33 cellular contexts compared by ENCODE assay signal in the genomic region with DNA sequence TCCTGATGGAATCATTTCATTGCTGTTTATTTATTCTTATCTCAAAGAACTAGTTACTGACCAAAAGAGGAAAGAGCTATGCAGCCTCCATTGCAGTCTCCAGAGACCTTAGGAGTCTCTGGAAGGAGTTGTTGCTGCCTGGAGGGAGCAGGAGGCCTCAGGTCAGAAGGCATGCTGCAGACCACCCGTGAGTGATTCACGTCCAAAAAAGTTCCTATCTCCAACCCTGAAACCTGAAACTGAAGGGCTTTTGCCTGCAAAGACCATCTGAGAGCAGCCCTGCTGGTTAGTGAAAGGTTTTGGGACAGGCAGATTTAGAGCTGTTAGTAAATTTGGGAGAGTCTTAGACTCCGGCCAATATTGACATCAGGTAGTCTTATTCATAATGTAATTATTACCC. TPM values are rescaled to one million over a fixed set of nuclear protein-coding genes. Genes with fewer than 3 reads are reported as not detected.
"Had no signal": no experiment of that assay in that cellular context is flagged by ENCODE, and none has a peak within 500 bp of the region (broad histone marks: within the 10 kb centered on the region; RNA-seq: fewer than 3 reads in every experiment).

No MANE protein-coding gene starts in this region.

- H3K4me3 Mint-ChIP-seq: activated CD4-positive, alpha-beta T cell treated with anti-CD3 and anti-CD28 coated beads for 36 hours; activated CD4-positive, alpha-beta T cell treated with anti-CD3 and anti-CD28 coated beads, Interleukin-2, amount 10 ng/mL, durations not matched to agents 7 days and 5 days; activated CD8-positive, alpha-beta T cell treated with anti-CD3 and anti-CD28 coated beads, Interleukin-2, amount 10 ng/mL, durations not matched to agents 7 days and 5 days; activated naive CD4-positive, alpha-beta T cell treated with anti-CD3 and anti-CD28 coated beads, Interleukin-2, amount 50 U/mL, for 24 hours; activated naive CD8-positive, alpha-beta T cell treated with anti-CD3 and anti-CD28 coated beads, Interleukin-2, amount 10 ng/mL, durations not matched to agents 7 days and 5 days; activated T-cell treated with anti-CD3 and anti-CD28 coated beads, Interleukin-2, amount 50 U/mL, for 24 hours; T-helper 1 cell treated with Interleukin-12 subunit alpha and Interleukin-12 subunit beta and Interleukin-4 antibody, amounts not matched to agents 30 μg/mL and 1 μg/mL, for 36 hours; T-helper 2 cell treated with Interferon-gamma antibody and Interleukin-4, amounts not matched to agents 5 μg/mL and 100 μg/mL, for 36 hours had no signal

- H3K27me3 ChIP-seq: body of pancreas, breast epithelium, MG63, SJSA1 had no signal

- H3K4me2 ChIP-seq: SK-N-SH had no signal

- H3K4me3 ChIP-seq: body of pancreas, breast epithelium, MG63, SJSA1 had no signal

- H3K4me1 ChIP-seq: body of pancreas, breast epithelium, SJSA1 had no signal

- H3K27ac ChIP-seq: body of pancreas, breast epithelium, SJSA1 had no signal

- H3K36me3 Mint-ChIP-seq: activated naive CD4-positive, alpha-beta T cell treated with anti-CD3 and anti-CD28 coated beads, Interleukin-2, amount 50 U/mL, for 24 hours; activated naive CD8-positive, alpha-beta T cell treated with anti-CD3 and anti-CD28 coated beads, Interleukin-2, amount 10 ng/mL, durations not matched to agents 7 days and 5 days had no signal

- H3K9me3 Mint-ChIP-seq: activated CD4-positive, alpha-beta T cell treated with anti-CD3 and anti-CD28 coated beads, Interleukin-2, amount 10 ng/mL, durations not matched to agents 7 days and 5 days; activated naive CD4-positive, alpha-beta T cell treated with anti-CD3 and anti-CD28 coated beads, Interleukin-2, amount 50 U/mL, for 24 hours; activated naive CD8-positive, alpha-beta T cell treated with anti-CD3 and anti-CD28 coated beads, Interleukin-2, amount 10 ng/mL, durations not matched to agents 7 days and 5 days; activated T-cell treated with anti-CD3 and anti-CD28 coated beads, Interleukin-2, amount 50 U/mL, for 24 hours; activated T-helper 2 cell treated with anti-CD3 and anti-CD28 coated beads, Interferon-gamma antibody, Interleukin-2, Interleukin-4, amounts not matched to agents 10 μg/mL and 5 μg/mL and 100 μg/mL, durations not matched to agents 14 hours and 24 hours and 36 hours; T-helper 1 cell treated with Interleukin-12 subunit alpha and Interleukin-12 subunit beta and Interleukin-4 antibody, amounts not matched to agents 30 μg/mL and 1 μg/mL, for 36 hours; T-helper 2 cell treated with Interferon-gamma antibody and Interleukin-4, amounts not matched to agents 5 μg/mL and 100 μg/mL, for 36 hours had no signal

- H3K36me3 ChIP-seq: breast epithelium, MG63, SJSA1 had no signal

- ATAC-seq: activated CD4-positive, alpha-beta T cell treated with anti-CD3 and anti-CD28 coated beads for 36 hours; activated CD4-positive, CD25-positive, alpha-beta regulatory T cell treated with anti-CD3 and anti-CD28 coated beads, Interleukin-2, amount 50 U/mL, for 24 hours; activated CD8-positive, alpha-beta T cell treated with anti-CD3 and anti-CD28 coated beads, Interleukin-2, amount 10 ng/mL, durations not matched to agents 7 days and 5 days; body of pancreas; Panc1 had no signal

- H3K9ac ChIP-seq: SK-N-SH had no signal

- H3K9me3 ChIP-seq: body of pancreas, breast epithelium, MG63, SJSA1, SK-N-SH had no signal

- H3K4me1 Mint-ChIP-seq: activated CD4-positive, alpha-beta T cell treated with anti-CD3 and anti-CD28 coated beads for 36 hours; activated CD4-positive, alpha-beta T cell treated with anti-CD3 and anti-CD28 coated beads, Interleukin-2, amount 10 ng/mL, durations not matched to agents 7 days and 5 days; activated naive CD4-positive, alpha-beta T cell treated with anti-CD3 and anti-CD28 coated beads, Interleukin-2, amount 50 U/mL, for 24 hours; activated naive CD8-positive, alpha-beta T cell treated with anti-CD3 and anti-CD28 coated beads, Interleukin-2, amount 10 ng/mL, durations not matched to agents 7 days and 5 days had no signal

- DNase-seq: activated CD4-positive, alpha-beta T cell treated with anti-CD3 and anti-CD28 coated beads for 36 hours; activated CD4-positive, alpha-beta T cell treated with anti-CD3 and anti-CD28 coated beads, Interleukin-2, amount 10 ng/mL, durations not matched to agents 7 days and 5 days; activated CD4-positive, alpha-beta T cell treated with anti-CD3 and anti-CD28 coated beads, Interleukin-2, amount 50 U/mL, for 48 hours; activated CD8-positive, alpha-beta T cell treated with anti-CD3 and anti-CD28 coated beads, Interleukin-2, amount 10 ng/mL, durations not matched to agents 7 days and 5 days; activated gamma-delta T cell; activated naive CD4-positive, alpha-beta T cell treated with Interleukin-2 at 50 U/mL for 16 hours; activated naive CD8-positive, alpha-beta T cell treated with anti-CD3 and anti-CD28 coated beads, Interleukin-2, amount 10 ng/mL, durations not matched to agents 7 days and 5 days; activated T-cell treated with anti-CD3 and anti-CD28 coated beads, Interleukin-2, amount 50 U/mL, for 24 hours; body of pancreas; Kasumi-1; KG1; MG63; NCI-H1048; NCI-H1105 treated with DMSO at 0.1 percent for 48 hours; NCI-H1436; NCI-H1694; NCI-H1930; NCI-H2081 treated with DMSO at 0.1 percent for 48 hours; NCI-H345; NCI-H524 treated with DMSO at 0.1 percent for 48 hours; SHP77 treated with DMSO at 0.1 percent for 48 hours; SK-N-SH had no signal

- H3K27ac Mint-ChIP-seq: activated CD4-positive, alpha-beta T cell treated with anti-CD3 and anti-CD28 coated beads for 36 hours; activated CD4-positive, alpha-beta T cell treated with anti-CD3 and anti-CD28 coated beads, Interleukin-2, amount 10 ng/mL, durations not matched to agents 7 days and 5 days; activated CD8-positive, alpha-beta T cell treated with anti-CD3 and anti-CD28 coated beads, Interleukin-2, amount 10 ng/mL, durations not matched to agents 7 days and 5 days; activated naive CD4-positive, alpha-beta T cell treated with anti-CD3 and anti-CD28 coated beads, Interleukin-2, amount 50 U/mL, for 24 hours; activated naive CD8-positive, alpha-beta T cell treated with anti-CD3 and anti-CD28 coated beads, Interleukin-2, amount 10 ng/mL, durations not matched to agents 7 days and 5 days; activated T-cell treated with anti-CD3 and anti-CD28 coated beads, Interleukin-2, amount 50 U/mL, for 24 hours; activated T-helper 2 cell treated with anti-CD3 and anti-CD28 coated beads, Interferon-gamma antibody, Interleukin-2, Interleukin-4, amounts not matched to agents 10 μg/mL and 5 μg/mL and 100 μg/mL, durations not matched to agents 14 hours and 24 hours and 36 hours; T-helper 1 cell treated with Interleukin-12 subunit alpha and Interleukin-12 subunit beta and Interleukin-4 antibody, amounts not matched to agents 30 μg/mL and 1 μg/mL, for 36 hours; T-helper 2 cell treated with Interferon-gamma antibody and Interleukin-4, amounts not matched to agents 5 μg/mL and 100 μg/mL, for 36 hours had no signal

RNA-seq across cellular contexts. Expression of a gene that starts 29.1 kb away (rescaled TPM):
- total RNA-seq: activated CD4-positive, alpha-beta T cell treated with anti-CD3 and anti-CD28 coated beads for 36 hours; activated CD4-positive, alpha-beta T cell treated with anti-CD3 and anti-CD28 coated beads, Interleukin-2, amount 10 ng/mL, durations not matched to agents 7 days and 5 days; activated CD8-positive, alpha-beta T cell treated with anti-CD3 and anti-CD28 coated beads, Interleukin-2, amount 10 ng/mL, durations not matched to agents 7 days and 5 days; activated T-helper 2 cell treated with anti-CD3 and anti-CD28 coated beads, Interferon-gamma antibody, Interleukin-2, Interleukin-4, amounts not matched to agents 10 μg/mL and 5 μg/mL and 100 μg/mL, durations not matched to agents 14 hours and 24 hours and 36 hours; astrocyte; body of pancreas; NCI-H460; RPMI7951; SJSA1 had no signal
